28 cellular contexts compared by ENCODE assay signal in the genomic region with DNA sequence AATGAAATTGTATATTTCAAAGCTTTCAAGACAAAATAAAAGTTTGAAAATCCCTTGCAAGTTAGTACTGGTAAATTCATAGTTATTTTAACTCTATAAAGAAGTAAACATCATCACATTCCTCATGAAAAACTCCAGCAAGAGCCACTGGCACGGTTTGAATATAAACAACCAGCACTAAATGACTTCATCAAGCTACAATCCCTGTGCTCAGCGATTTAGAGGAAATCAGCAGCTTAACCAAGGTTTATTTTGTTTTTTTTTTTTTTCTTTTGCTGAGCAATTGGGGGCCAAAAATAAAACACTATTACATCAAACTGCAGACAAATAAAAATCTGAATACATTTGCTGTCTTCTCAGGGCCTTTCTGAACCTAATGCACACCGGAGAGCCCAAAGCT.
DNase-seq lines count a peak whose midpoint lies in the region; FAIRE-seq and TF ChIP-seq lines count a peak whose summit lies in the region.
"Had no signal": no experiment of that assay in that cellular context is flagged by ENCODE, and none has a peak within 500 bp of the region (broad histone marks: within the 10 kb centered on the region; RNA-seq: fewer than 3 reads in every experiment).

No MANE protein-coding gene starts in this region.

- DNase-seq in AG20443 (ENCODE audit: low spot score) (peak; percentile 17), astrocyte of the hippocampus (ENCODE audit: low read depth, low spot score) (peak; percentile 55), fibroblast of pulmonary artery (ENCODE audit: low read depth) (peak; percentile 6), non-pigmented ciliary epithelial cell (ENCODE audit: low read depth) (peak; percentile 5), OCI-M2 (lab: John Stamatoyannopoulos, UW; ENCODE audit: unreplicated experiment) (no peak), RCC 7860 (ENCODE audit: low spot score) (no peak), transverse colon (no peak)
- DNase-seq in activated T-helper 2 cell treated with anti-CD3 and anti-CD28 coated beads, Interferon-gamma antibody, Interleukin-2, Interleukin-4, amounts not matched to agents 10 μg/mL and 5 μg/mL and 100 μg/mL, durations not matched to agents 14 hours and 24 hours and 36 hours (ENCODE audit: low spot score), result no peak
- DNase-seq: activated CD8-positive, alpha-beta memory T cell treated with anti-CD3 and anti-CD28 coated beads for 24 hours; activated T-cell treated with anti-CD3 and anti-CD28 coated beads, Interleukin-2, amount 50 U/mL, for 48 hours; body of pancreas; CD4-positive, alpha-beta T cell; dorsolateral prefrontal cortex; erythroblast; heart left ventricle; natural killer cell; NCI-H1694 treated with DMSO at 0.1 percent for 48 hours; NCI-H2227 treated with DMSO at 0.1 percent for 48 hours; Peyer's patch; stimulated activated CD4-positive, alpha-beta T cell treated with anti-CD3 and anti-CD28 coated beads, Interleukin-4, amount 100 ng/mL, for 1 hour; substantia nigra; T-helper 9 cell had no signal

- H3K4me1 Mint-ChIP-seq in activated T-helper 2 cell treated with anti-CD3 and anti-CD28 coated beads, Interferon-gamma antibody, Interleukin-2, Interleukin-4, amounts not matched to agents 10 μg/mL and 5 μg/mL and 100 μg/mL, durations not matched to agents 14 hours and 24 hours and 36 hours (ENCODE audit: low read depth), result no peaks in the 10 kb centered on the region
- H3K4me1 Mint-ChIP-seq: activated naive CD4-positive, alpha-beta T cell treated with anti-CD3 and anti-CD28 coated beads, Interleukin-2, amount 50 U/mL, for 24 hours; natural killer cell had no signal

- H3K36me3 Mint-ChIP-seq in activated T-helper 2 cell treated with anti-CD3 and anti-CD28 coated beads, Interferon-gamma antibody, Interleukin-2, Interleukin-4, amounts not matched to agents 10 μg/mL and 5 μg/mL and 100 μg/mL, durations not matched to agents 14 hours and 24 hours and 36 hours (ENCODE audit: low read depth), result no peaks in the 10 kb centered on the region
- H3K36me3 Mint-ChIP-seq: activated naive CD4-positive, alpha-beta T cell treated with anti-CD3 and anti-CD28 coated beads, Interleukin-2, amount 50 U/mL, for 24 hours; natural killer cell had no signal

- H3K4me3 ChIP-seq in fibroblast of pulmonary artery (replicated peaks; ENCODE audit: low read depth, low read length) (no peak overlapping the region), transverse colon (no peak overlapping the region)
- H3K4me3 ChIP-seq: body of pancreas, dorsolateral prefrontal cortex, heart left ventricle, lung, Peyer's patch, SK-N-MC, skin epidermis, vagina had no signal

- H3K27ac ChIP-seq in transverse colon, result no peak overlapping the region
- H3K27ac ChIP-seq: body of pancreas, heart left ventricle, Peyer's patch, SK-N-MC, skin epidermis, vagina had no signal

- no peak for TF ChIP-seq EP300 in transverse colon (IDR thresholded peaks at IDR 0.05; ENCODE audit: low read depth)

- H3K27ac Mint-ChIP-seq in activated T-helper 2 cell treated with anti-CD3 and anti-CD28 coated beads, Interferon-gamma antibody, Interleukin-2, Interleukin-4, amounts not matched to agents 10 μg/mL and 5 μg/mL and 100 μg/mL, durations not matched to agents 14 hours and 24 hours and 36 hours, result no peak overlapping the region
- H3K27ac Mint-ChIP-seq: activated naive CD4-positive, alpha-beta T cell treated with anti-CD3 and anti-CD28 coated beads, Interleukin-2, amount 50 U/mL, for 24 hours; CD4-positive, alpha-beta T cell; natural killer cell; progenitor cell of endocrine pancreas had no signal

- H3K4me3 Mint-ChIP-seq in activated T-helper 2 cell treated with anti-CD3 and anti-CD28 coated beads, Interferon-gamma antibody, Interleukin-2, Interleukin-4, amounts not matched to agents 10 μg/mL and 5 μg/mL and 100 μg/mL, durations not matched to agents 14 hours and 24 hours and 36 hours (ENCODE audit: low read depth), result no peak overlapping the region
- H3K4me3 Mint-ChIP-seq: activated naive CD4-positive, alpha-beta T cell treated with anti-CD3 and anti-CD28 coated beads, Interleukin-2, amount 50 U/mL, for 24 hours; CD4-positive, alpha-beta T cell; natural killer cell had no signal

- TF ChIP-seq CTCF in fibroblast of pulmonary artery (IDR thresholded peaks at IDR 0.05; ENCODE audit: low read length, missing control alignments), result no peak
- no peak for TF ChIP-seq CTCF in transverse colon (IDR thresholded peaks at IDR 0.05)

- in situ Hi-C loops in transverse colon (cut with MboI; ENCODE audit: low pct_ligation_motif_present in 1 of 4, low pct_unique_long_range_greater_than_20kb in 1 of 4, low sequenced_read_pairs in 3 of 4), result no loop called here

- intact Hi-C loops in activated T-helper 2 cell treated with anti-CD3 and anti-CD28 coated beads, Interferon-gamma antibody, Interleukin-2, Interleukin-4, amounts not matched to agents 10 μg/mL and 5 μg/mL and 100 μg/mL, durations not matched to agents 14 hours and 24 hours and 36 hours (cut with micrococcal nuclease), result no loop called here
- intact Hi-C loops in transverse colon (cut with DNase I; ENCODE audit: low total_unique reads), result no loop called here

- no peak for TF ChIP-seq POLR2A in transverse colon (IDR thresholded peaks at IDR 0.05)

- no peak for FAIRE-seq in RCC 7860 (lab: Jason Lieb, UNC)

- H3K4me1 ChIP-seq in transverse colon, result no peaks in the 10 kb centered on the region
- H3K4me1 ChIP-seq: body of pancreas, heart left ventricle, Peyer's patch, vagina had no signal

- H3K27me3 ChIP-seq in transverse colon, result no peaks in the 10 kb centered on the region
- H3K27me3 ChIP-seq: body of pancreas, dorsolateral prefrontal cortex, heart left ventricle, Peyer's patch, vagina had no signal

- H3K9me3 ChIP-seq in transverse colon, result no peaks in the 10 kb centered on the region
- H3K9me3 ChIP-seq: body of pancreas, heart left ventricle, Peyer's patch, vagina had no signal

- 30 to 44% methylated on average over 3 of the region's 3 CpGs for WGBS in transverse colon (ENCODE audit: low coverage in 1 of 2), 2 donors

- H3K27me3 Mint-ChIP-seq in activated T-helper 2 cell treated with anti-CD3 and anti-CD28 coated beads, Interferon-gamma antibody, Interleukin-2, Interleukin-4, amounts not matched to agents 10 μg/mL and 5 μg/mL and 100 μg/mL, durations not matched to agents 14 hours and 24 hours and 36 hours (ENCODE audit: low read depth), result peaks cover 3% of the 10 kb centered on the region
- H3K27me3 Mint-ChIP-seq: activated naive CD4-positive, alpha-beta T cell treated with anti-CD3 and anti-CD28 coated beads, Interleukin-2, amount 50 U/mL, for 24 hours; CD4-positive, alpha-beta T cell; progenitor cell of endocrine pancreas had no signal

- H3K9me3 Mint-ChIP-seq in activated T-helper 2 cell treated with anti-CD3 and anti-CD28 coated beads, Interferon-gamma antibody, Interleukin-2, Interleukin-4, amounts not matched to agents 10 μg/mL and 5 μg/mL and 100 μg/mL, durations not matched to agents 14 hours and 24 hours and 36 hours, result peaks cover 5% of the 10 kb centered on the region
- H3K9me3 Mint-ChIP-seq: activated naive CD4-positive, alpha-beta T cell treated with anti-CD3 and anti-CD28 coated beads, Interleukin-2, amount 50 U/mL, for 24 hours; CD4-positive, alpha-beta T cell; natural killer cell had no signal

- no peaks in the 10 kb centered on the region for H3K36me3 ChIP-seq in transverse colon
- H3K36me3 ChIP-seq: heart left ventricle, Peyer's patch, vagina had no signal

Comparison
In these comparisons a context has a peak if more than half of its experiments do, and no peak if none do; other contexts are left out.
1. DNase-seq: peak in AG20443 (single experiment), astrocyte of the hippocampus (single experiment), fibroblast of pulmonary artery (single experiment) and non-pigmented ciliary epithelial cell (single experiment); none in OCI-M2 (single experiment), RCC 7860 (single experiment), activated T-helper 2 cell treated with anti-CD3 and anti-CD28 coated beads, Interferon-gamma antibody, Interleukin-2, Interleukin-4, amounts not matched to agents 10 μg/mL and 5 μg/mL and 100 μg/mL, durations not matched to agents 14 hours and 24 hours and 36 hours (single experiment) and transverse colon (single experiment).